ENCODE assay signal across 1 cellular context in the genomic region with DNA sequence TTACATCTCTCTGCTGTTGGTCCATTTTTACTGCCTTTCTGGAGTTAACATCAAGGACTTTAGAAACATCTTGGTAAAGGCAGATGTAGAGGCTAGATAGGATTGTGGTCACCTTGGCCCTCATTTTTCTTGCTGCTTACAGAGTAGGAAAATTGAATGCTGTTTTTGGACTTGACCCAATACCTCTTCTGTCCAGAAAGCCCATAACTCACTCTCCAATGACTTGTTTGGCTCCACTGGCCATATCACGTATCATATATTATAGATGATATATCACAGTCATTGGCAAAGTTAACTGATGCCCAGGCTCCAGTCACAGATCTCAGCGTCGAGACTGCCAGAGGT.
TF ChIP-seq lines count a peak whose summit lies in the region.

No MANE protein-coding gene starts in this region.

TF ChIP-seq in SK-N-SH, 30 proteins besides CTCF, POLR2A, EP300 and RAD21 (continued from another document):
- TF ChIP-seq, protein P1, sequence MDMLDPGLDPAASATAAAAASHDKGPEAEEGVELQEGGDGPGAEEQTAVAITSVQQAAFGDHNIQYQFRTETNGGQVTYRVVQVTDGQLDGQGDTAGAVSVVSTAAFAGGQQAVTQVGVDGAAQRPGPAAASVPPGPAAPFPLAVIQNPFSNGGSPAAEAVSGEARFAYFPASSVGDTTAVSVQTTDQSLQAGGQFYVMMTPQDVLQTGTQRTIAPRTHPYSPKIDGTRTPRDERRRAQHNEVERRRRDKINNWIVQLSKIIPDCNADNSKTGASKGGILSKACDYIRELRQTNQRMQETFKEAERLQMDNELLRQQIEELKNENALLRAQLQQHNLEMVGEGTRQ (IDR thresholded peaks at IDR 0.05; ENCODE audit: borderline replicate concordance, low read depth, low read length) = no peak
- no peak for TF ChIP-seq FOXM1 (IDR thresholded peaks at IDR 0.05; ENCODE audit: low read depth)
- TF ChIP-seq, protein P2, sequence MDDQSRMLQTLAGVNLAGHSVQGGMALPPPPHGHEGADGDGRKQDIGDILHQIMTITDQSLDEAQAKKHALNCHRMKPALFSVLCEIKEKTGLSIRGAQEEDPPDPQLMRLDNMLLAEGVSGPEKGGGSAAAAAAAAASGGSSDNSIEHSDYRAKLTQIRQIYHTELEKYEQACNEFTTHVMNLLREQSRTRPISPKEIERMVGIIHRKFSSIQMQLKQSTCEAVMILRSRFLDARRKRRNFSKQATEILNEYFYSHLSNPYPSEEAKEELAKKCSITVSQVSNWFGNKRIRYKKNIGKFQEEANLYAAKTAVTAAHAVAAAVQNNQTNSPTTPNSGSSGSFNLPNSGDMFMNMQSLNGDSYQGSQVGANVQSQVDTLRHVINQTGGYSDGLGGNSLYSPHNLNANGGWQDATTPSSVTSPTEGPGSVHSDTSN (IDR thresholded peaks at IDR 0.05) = peak; percentile 90
- TF ChIP-seq POLR2AphosphoS5 (IDR thresholded peaks at IDR 0.05; ENCODE audit: low read depth, low read length) = no peak
- TF ChIP-seq, protein P3, sequence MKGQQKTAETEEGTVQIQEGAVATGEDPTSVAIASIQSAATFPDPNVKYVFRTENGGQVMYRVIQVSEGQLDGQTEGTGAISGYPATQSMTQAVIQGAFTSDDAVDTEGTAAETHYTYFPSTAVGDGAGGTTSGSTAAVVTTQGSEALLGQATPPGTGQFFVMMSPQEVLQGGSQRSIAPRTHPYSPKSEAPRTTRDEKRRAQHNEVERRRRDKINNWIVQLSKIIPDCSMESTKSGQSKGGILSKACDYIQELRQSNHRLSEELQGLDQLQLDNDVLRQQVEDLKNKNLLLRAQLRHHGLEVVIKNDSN (IDR thresholded peaks at IDR 0.05; ENCODE audit: borderline replicate concordance, low read depth) = no peak
- peak; percentile 91 for TF ChIP-seq NFIC (IDR thresholded peaks at IDR 0.05; ENCODE audit: borderline replicate concordance)
- TF ChIP-seq, protein P4, sequence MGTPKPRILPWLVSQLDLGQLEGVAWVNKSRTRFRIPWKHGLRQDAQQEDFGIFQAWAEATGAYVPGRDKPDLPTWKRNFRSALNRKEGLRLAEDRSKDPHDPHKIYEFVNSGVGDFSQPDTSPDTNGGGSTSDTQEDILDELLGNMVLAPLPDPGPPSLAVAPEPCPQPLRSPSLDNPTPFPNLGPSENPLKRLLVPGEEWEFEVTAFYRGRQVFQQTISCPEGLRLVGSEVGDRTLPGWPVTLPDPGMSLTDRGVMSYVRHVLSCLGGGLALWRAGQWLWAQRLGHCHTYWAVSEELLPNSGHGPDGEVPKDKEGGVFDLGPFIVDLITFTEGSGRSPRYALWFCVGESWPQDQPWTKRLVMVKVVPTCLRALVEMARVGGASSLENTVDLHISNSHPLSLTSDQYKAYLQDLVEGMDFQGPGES (IDR thresholded peaks at IDR 0.05; ENCODE audit: low read depth, low read length) = no peak
- TF ChIP-seq SIN3A (IDR thresholded peaks at IDR 0.05; ENCODE audit: borderline replicate concordance, low read depth, low read length) = peak; percentile 41; the same call in 1 of the 2 replicates
- TF ChIP-seq SMC3 (IDR thresholded peaks at IDR 0.05; ENCODE audit: low read depth, low read length) = no peak
- TF ChIP-seq, protein P5, sequence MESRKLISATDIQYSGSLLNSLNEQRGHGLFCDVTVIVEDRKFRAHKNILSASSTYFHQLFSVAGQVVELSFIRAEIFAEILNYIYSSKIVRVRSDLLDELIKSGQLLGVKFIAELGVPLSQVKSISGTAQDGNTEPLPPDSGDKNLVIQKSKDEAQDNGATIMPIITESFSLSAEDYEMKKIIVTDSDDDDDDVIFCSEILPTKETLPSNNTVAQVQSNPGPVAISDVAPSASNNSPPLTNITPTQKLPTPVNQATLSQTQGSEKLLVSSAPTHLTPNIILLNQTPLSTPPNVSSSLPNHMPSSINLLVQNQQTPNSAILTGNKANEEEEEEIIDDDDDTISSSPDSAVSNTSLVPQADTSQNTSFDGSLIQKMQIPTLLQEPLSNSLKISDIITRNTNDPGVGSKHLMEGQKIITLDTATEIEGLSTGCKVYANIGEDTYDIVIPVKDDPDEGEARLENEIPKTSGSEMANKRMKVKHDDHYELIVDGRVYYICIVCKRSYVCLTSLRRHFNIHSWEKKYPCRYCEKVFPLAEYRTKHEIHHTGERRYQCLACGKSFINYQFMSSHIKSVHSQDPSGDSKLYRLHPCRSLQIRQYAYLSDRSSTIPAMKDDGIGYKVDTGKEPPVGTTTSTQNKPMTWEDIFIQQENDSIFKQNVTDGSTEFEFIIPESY (IDR thresholded peaks at IDR 0.05; ENCODE audit: borderline replicate concordance, low read depth) = no peak
- TF ChIP-seq EZH2phosphoT487 (IDR thresholded peaks at IDR 0.05; ENCODE audit: borderline replicate concordance, low read depth) = no peak
- peak; percentile 86 for TF ChIP-seq TCF12 (IDR thresholded peaks at IDR 0.05)
